ENCODE assay signal across 1 cellular context in the genomic region with DNA sequence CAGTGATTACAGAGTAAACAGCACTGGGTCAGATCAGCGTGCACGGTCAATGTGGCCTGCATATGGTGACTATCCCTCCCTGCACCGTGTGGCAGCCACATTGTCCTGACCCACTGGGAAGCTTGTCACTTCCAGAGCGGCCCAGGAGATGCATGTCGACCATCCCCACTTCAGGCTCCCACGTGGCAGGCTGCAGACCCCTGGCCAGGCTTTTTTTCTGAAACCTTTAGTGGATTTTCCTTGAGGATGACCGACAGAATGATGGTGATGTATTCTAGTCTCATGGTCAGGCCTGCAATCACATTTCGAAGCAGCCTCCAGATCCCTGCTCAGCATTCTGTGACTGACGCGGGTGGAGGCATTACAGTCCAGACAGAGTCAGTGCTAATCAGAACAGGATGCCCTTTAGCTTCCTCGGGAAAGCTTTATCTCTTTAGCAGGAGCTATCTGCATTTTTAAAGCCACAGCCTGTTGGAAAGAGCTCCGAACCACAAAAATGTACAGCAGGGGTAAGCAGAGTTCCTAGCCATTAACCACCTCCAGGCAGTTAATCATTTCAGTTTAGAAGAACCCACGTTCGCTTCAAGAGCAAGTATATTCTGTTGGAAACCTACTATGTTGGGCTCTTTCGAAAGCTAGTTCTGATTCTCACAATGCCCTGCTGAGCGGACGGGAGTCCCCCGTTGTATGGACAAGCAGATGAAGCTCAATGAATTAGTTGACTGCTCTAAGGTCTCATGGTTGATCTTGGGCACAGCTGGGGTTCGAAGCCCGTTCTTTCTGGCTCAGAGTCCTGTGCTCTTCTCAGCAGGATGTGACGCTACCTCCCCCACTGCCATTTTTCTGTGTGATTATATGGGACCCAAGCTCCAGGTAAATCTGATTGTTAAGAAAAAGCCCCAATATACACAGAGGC.
TF ChIP-seq lines count a peak whose summit lies in the region.

No MANE protein-coding gene starts in this region.

TF ChIP-seq in K562, 482 proteins besides CTCF, POLR2A, EP300 and RAD21 (continues in another document):
- TF ChIP-seq KAT7 (CRISPR knock-in tag; IDR thresholded peaks at IDR 0.05; ENCODE audit: borderline replicate concordance) (no peak), TEAD2 (tag; IDR thresholded peaks at IDR 0.05) (no peak), CSDE1 (IDR thresholded peaks at IDR 0.05) (no peak), ELF1 (tag; IDR thresholded peaks at IDR 0.05) (no peak), MTF1 (CRISPR knock-in tag; IDR thresholded peaks at IDR 0.05; ENCODE audit: borderline replicate concordance) (no peak), ARID1B (IDR thresholded peaks at IDR 0.05) (peak; percentile 80), SAP30 (IDR thresholded peaks at IDR 0.05; ENCODE audit: borderline replicate concordance, insufficient read depth, low read depth, low read length, poor library complexity, severe bottlenecking) (no peak), ZNF561 (CRISPR knock-in tag; conservative IDR thresholded peaks at IDR 0.05) (no peak), HNRNPLL (IDR thresholded peaks at IDR 0.05; ENCODE audit: low read depth, low read length, poor library complexity, severe bottlenecking) (no peak), TFAM (CRISPR knock-in tag; conservative IDR thresholded peaks at IDR 0.05) (no peak), ELF2 (CRISPR knock-in tag; IDR thresholded peaks at IDR 0.05) (no peak), RBM22 (IDR thresholded peaks at IDR 0.05; ENCODE audit: low read depth, low read length, poor library complexity, severe bottlenecking) (no peak), MECOM (CRISPR knock-in tag; IDR thresholded peaks at IDR 0.05) (peak; percentile 83), PHB2 (IDR thresholded peaks at IDR 0.05; ENCODE audit: low read depth) (no peak), POLR2H (tag; IDR thresholded peaks at IDR 0.05; ENCODE audit: low read depth) (no peak), TGIF2 (CRISPR knock-in tag; IDR thresholded peaks at IDR 0.05) (no peak), ZC3H8 (IDR thresholded peaks at IDR 0.05) (no peak), EP400 (IDR thresholded peaks at IDR 0.05) (no peak), ZNF311 (CRISPR knock-in tag; IDR thresholded peaks at IDR 0.05) (no peak), DMBX1 (CRISPR knock-in tag; IDR thresholded peaks at IDR 0.05; ENCODE audit: borderline replicate concordance) (0 out of 2 replicates have a peak, but pooled peaks have one; percentile 57), POLR2AphosphoS5 (IDR thresholded peaks at IDR 0.05; ENCODE audit: control insufficient read depth, insufficient read depth, low read depth, low read length) (no peak), PURB (CRISPR knock-in tag; IDR thresholded peaks at IDR 0.05; ENCODE audit: low read depth) (no peak), KLF6 (CRISPR knock-in tag; IDR thresholded peaks at IDR 0.05; ENCODE audit: borderline replicate concordance) (0 out of 2 replicates have a peak, but pooled peaks have one; percentile 37), ZNF644 (tag; IDR thresholded peaks at IDR 0.05; ENCODE audit: low read depth) (peak; percentile 81; the same call in 1 of the 2 replicates), ARHGAP35 (IDR thresholded peaks at IDR 0.05; ENCODE audit: partially characterized antibody) (no peak), RHOXF2B (CRISPR knock-in tag; conservative IDR thresholded peaks at IDR 0.05) (no peak), SUPT5H (IDR thresholded peaks at IDR 0.05) (no peak), ARID2 (IDR thresholded peaks at IDR 0.05) (no peak), BRCA1 (IDR thresholded peaks at IDR 0.05) (no peak), BRCA1 (CRISPR knock-in tag; IDR thresholded peaks at IDR 0.05) (no peak)
- TF ChIP-seq, protein P1, sequence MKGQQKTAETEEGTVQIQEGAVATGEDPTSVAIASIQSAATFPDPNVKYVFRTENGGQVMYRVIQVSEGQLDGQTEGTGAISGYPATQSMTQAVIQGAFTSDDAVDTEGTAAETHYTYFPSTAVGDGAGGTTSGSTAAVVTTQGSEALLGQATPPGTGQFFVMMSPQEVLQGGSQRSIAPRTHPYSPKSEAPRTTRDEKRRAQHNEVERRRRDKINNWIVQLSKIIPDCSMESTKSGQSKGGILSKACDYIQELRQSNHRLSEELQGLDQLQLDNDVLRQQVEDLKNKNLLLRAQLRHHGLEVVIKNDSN (CRISPR knock-in tag; IDR thresholded peaks at IDR 0.05), result no peak
- TF ChIP-seq, protein P2, sequence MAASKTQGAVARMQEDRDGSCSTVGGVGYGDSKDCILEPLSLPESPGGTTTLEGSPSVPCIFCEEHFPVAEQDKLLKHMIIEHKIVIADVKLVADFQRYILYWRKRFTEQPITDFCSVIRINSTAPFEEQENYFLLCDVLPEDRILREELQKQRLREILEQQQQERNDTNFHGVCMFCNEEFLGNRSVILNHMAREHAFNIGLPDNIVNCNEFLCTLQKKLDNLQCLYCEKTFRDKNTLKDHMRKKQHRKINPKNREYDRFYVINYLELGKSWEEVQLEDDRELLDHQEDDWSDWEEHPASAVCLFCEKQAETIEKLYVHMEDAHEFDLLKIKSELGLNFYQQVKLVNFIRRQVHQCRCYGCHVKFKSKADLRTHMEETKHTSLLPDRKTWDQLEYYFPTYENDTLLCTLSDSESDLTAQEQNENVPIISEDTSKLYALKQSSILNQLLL (CRISPR knock-in tag; IDR thresholded peaks at IDR 0.05; ENCODE audit: borderline replicate concordance), result no peak
- TF ChIP-seq, protein P3, sequence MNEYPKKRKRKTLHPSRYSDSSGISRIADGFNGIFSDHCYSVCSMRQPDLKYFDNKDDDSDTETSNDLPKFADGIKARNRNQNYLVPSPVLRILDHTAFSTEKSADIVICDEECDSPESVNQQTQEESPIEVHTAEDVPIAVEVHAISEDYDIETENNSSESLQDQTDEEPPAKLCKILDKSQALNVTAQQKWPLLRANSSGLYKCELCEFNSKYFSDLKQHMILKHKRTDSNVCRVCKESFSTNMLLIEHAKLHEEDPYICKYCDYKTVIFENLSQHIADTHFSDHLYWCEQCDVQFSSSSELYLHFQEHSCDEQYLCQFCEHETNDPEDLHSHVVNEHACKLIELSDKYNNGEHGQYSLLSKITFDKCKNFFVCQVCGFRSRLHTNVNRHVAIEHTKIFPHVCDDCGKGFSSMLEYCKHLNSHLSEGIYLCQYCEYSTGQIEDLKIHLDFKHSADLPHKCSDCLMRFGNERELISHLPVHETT (CRISPR knock-in tag; conservative IDR thresholded peaks at IDR 0.05 in 1 of 2, IDR thresholded peaks at IDR 0.05 in 1 of 2), result no peak
- TF ChIP-seq, protein P4, sequence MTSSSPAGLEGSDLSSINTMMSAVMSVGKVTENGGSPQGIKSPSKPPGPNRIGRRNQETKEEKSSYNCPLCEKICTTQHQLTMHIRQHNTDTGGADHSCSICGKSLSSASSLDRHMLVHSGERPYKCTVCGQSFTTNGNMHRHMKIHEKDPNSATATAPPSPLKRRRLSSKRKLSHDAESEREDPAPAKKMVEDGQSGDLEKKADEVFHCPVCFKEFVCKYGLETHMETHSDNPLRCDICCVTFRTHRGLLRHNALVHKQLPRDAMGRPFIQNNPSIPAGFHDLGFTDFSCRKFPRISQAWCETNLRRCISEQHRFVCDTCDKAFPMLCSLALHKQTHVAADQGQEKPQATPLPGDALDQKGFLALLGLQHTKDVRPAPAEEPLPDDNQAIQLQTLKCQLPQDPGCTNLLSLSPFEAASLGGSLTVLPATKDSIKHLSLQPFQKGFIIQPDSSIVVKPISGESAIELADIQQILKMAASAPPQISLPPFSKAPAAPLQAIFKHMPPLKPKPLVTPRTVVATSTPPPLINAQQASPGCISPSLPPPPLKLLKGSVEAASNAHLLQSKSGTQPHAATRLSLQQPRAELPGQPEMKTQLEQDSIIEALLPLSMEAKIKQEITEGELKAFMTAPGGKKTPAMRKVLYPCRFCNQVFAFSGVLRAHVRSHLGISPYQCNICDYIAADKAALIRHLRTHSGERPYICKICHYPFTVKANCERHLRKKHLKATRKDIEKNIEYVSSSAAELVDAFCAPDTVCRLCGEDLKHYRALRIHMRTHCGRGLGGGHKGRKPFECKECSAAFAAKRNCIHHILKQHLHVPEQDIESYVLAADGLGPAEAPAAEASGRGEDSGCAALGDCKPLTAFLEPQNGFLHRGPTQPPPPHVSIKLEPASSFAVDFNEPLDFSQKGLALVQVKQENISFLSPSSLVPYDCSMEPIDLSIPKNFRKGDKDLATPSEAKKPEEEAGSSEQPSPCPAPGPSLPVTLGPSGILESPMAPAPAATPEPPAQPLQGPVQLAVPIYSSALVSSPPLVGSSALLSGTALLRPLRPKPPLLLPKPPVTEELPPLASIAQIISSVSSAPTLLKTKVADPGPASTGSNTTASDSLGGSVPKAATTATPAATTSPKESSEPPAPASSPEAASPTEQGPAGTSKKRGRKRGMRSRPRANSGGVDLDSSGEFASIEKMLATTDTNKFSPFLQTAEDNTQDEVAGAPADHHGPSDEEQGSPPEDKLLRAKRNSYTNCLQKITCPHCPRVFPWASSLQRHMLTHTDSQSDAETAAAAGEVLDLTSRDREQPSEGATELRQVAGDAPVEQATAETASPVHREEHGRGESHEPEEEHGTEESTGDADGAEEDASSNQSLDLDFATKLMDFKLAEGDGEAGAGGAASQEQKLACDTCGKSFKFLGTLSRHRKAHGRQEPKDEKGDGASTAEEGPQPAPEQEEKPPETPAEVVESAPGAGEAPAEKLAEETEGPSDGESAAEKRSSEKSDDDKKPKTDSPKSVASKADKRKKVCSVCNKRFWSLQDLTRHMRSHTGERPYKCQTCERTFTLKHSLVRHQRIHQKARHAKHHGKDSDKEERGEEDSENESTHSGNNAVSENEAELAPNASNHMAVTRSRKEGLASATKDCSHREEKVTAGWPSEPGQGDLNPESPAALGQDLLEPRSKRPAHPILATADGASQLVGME (CRISPR knock-in tag; IDR thresholded peaks at IDR 0.05), result no peak
- TF ChIP-seq, protein P5, sequence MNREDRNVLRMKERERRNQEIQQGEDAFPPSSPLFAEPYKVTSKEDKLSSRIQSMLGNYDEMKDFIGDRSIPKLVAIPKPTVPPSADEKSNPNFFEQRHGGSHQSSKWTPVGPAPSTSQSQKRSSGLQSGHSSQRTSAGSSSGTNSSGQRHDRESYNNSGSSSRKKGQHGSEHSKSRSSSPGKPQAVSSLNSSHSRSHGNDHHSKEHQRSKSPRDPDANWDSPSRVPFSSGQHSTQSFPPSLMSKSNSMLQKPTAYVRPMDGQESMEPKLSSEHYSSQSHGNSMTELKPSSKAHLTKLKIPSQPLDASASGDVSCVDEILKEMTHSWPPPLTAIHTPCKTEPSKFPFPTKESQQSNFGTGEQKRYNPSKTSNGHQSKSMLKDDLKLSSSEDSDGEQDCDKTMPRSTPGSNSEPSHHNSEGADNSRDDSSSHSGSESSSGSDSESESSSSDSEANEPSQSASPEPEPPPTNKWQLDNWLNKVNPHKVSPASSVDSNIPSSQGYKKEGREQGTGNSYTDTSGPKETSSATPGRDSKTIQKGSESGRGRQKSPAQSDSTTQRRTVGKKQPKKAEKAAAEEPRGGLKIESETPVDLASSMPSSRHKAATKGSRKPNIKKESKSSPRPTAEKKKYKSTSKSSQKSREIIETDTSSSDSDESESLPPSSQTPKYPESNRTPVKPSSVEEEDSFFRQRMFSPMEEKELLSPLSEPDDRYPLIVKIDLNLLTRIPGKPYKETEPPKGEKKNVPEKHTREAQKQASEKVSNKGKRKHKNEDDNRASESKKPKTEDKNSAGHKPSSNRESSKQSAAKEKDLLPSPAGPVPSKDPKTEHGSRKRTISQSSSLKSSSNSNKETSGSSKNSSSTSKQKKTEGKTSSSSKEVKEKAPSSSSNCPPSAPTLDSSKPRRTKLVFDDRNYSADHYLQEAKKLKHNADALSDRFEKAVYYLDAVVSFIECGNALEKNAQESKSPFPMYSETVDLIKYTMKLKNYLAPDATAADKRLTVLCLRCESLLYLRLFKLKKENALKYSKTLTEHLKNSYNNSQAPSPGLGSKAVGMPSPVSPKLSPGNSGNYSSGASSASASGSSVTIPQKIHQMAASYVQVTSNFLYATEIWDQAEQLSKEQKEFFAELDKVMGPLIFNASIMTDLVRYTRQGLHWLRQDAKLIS (CRISPR knock-in tag; IDR thresholded peaks at IDR 0.05), result no peak
- TF ChIP-seq, protein P6, sequence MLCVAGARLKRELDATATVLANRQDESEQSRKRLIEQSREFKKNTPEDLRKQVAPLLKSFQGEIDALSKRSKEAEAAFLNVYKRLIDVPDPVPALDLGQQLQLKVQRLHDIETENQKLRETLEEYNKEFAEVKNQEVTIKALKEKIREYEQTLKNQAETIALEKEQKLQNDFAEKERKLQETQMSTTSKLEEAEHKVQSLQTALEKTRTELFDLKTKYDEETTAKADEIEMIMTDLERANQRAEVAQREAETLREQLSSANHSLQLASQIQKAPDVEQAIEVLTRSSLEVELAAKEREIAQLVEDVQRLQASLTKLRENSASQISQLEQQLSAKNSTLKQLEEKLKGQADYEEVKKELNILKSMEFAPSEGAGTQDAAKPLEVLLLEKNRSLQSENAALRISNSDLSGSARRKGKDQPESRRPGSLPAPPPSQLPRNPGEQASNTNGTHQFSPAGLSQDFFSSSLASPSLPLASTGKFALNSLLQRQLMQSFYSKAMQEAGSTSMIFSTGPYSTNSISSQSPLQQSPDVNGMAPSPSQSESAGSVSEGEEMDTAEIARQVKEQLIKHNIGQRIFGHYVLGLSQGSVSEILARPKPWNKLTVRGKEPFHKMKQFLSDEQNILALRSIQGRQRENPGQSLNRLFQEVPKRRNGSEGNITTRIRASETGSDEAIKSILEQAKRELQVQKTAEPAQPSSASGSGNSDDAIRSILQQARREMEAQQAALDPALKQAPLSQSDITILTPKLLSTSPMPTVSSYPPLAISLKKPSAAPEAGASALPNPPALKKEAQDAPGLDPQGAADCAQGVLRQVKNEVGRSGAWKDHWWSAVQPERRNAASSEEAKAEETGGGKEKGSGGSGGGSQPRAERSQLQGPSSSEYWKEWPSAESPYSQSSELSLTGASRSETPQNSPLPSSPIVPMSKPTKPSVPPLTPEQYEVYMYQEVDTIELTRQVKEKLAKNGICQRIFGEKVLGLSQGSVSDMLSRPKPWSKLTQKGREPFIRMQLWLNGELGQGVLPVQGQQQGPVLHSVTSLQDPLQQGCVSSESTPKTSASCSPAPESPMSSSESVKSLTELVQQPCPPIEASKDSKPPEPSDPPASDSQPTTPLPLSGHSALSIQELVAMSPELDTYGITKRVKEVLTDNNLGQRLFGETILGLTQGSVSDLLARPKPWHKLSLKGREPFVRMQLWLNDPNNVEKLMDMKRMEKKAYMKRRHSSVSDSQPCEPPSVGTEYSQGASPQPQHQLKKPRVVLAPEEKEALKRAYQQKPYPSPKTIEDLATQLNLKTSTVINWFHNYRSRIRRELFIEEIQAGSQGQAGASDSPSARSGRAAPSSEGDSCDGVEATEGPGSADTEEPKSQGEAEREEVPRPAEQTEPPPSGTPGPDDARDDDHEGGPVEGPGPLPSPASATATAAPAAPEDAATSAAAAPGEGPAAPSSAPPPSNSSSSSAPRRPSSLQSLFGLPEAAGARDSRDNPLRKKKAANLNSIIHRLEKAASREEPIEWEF (CRISPR knock-in tag; IDR thresholded peaks at IDR 0.05), result no peak
- TF ChIP-seq, protein P7, sequence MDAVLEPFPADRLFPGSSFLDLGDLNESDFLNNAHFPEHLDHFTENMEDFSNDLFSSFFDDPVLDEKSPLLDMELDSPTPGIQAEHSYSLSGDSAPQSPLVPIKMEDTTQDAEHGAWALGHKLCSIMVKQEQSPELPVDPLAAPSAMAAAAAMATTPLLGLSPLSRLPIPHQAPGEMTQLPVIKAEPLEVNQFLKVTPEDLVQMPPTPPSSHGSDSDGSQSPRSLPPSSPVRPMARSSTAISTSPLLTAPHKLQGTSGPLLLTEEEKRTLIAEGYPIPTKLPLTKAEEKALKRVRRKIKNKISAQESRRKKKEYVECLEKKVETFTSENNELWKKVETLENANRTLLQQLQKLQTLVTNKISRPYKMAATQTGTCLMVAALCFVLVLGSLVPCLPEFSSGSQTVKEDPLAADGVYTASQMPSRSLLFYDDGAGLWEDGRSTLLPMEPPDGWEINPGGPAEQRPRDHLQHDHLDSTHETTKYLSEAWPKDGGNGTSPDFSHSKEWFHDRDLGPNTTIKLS (IDR thresholded peaks at IDR 0.05; ENCODE audit: borderline replicate concordance, low read depth), result peak; percentile 27; the same call in 1 of the 2 replicates
